In genomic region chr17:12078791-12079190, GRCh38 we compare ENCODE assay signal across 14 cellular contexts. TPM values are rescaled to one million over a fixed set of nuclear protein-coding genes. Genes with fewer than 3 reads are reported as not detected.
DNase-seq lines count a peak whose midpoint lies in the region; ATAC-seq and TF ChIP-seq lines count a peak whose summit lies in the region.
"Had no signal": no experiment of that assay in that cellular context is flagged by ENCODE, and none has a peak within 500 bp of the region (broad histone marks: within the 10 kb centered on the region; RNA-seq: fewer than 3 reads in every experiment).

No MANE protein-coding gene starts in this region.

- POLR2A ChIA-PET in AG04449 (lab: Yijun Ruan, JAX): no interaction called here

- no peak overlapping the region for H3K27ac ChIP-seq in transverse colon
- H3K27ac ChIP-seq: heart right ventricle had no signal

- peaks cover 0 to 5% (median 2%) of the 10 kb centered on the region in 4 donors for H3K36me3 ChIP-seq in transverse colon

- intact Hi-C loops in transverse colon (cut with DNase I; ENCODE audit: low total_unique reads): loop anchor here (2.0 kb wide), 1 partner anchor 68 kb away; no protein-coding TSS in a partner anchor

- CTCF ChIA-PET in AG04449 (lab: Yijun Ruan, JAX): no interaction called here

- H3K9me3 ChIP-seq in transverse colon: no peaks in the 10 kb centered on the region

- DNase-seq in AG04449 (ENCODE audit: low read depth, low spot score): peak; percentile 47
- peak; percentile 24 for DNase-seq in HFF-Myc (ENCODE audit: extremely low read depth, low read depth)
- DNase-seq in astrocyte of the hippocampus (ENCODE audit: low read depth, low spot score): peak; percentile 88
- peak; percentile 86 for DNase-seq in iris pigment epithelial cell (ENCODE audit: low read depth)
- no peak for DNase-seq in transverse colon
- DNase-seq in mesenteric fat pad (ENCODE audit: low spot score): no peak
- DNase-seq: activated CD8-positive, alpha-beta memory T cell treated with anti-CD3 and anti-CD28 coated beads for 24 hours; activated naive CD4-positive, alpha-beta T cell treated with Interleukin-2 at 50 U/mL for 16 hours; dermis blood vessel endothelial cell; heart right ventricle; nucleus accumbens; T-helper 17 cell had no signal

- TF ChIP-seq CTCF in AG04449 (IDR thresholded peaks at IDR 0.05; ENCODE audit: insufficient read depth, low read length, missing control alignments) (no peak), HFF-Myc (IDR thresholded peaks at IDR 0.05; ENCODE audit: low read depth, low read length, missing control alignments) (no peak), transverse colon (IDR thresholded peaks at IDR 0.05) (no peak)

- 77 to 78% methylated on average over 2 of the region's 2 CpGs for WGBS in transverse colon (ENCODE audit: low coverage in 1 of 2), 2 donors

- in situ Hi-C loops in transverse colon (cut with MboI; ENCODE audit: low pct_ligation_motif_present in 1 of 4, low pct_unique_long_range_greater_than_20kb in 1 of 4, low sequenced_read_pairs in 3 of 4): no loop called here

- TF ChIP-seq EP300 in transverse colon (IDR thresholded peaks at IDR 0.05; ENCODE audit: low read depth): no peak

- H3K27me3 ChIP-seq in transverse colon: no peaks in the 10 kb centered on the region
- H3K27me3 ChIP-seq: heart right ventricle had no signal

- no peaks in the 10 kb centered on the region for H3K4me1 ChIP-seq in transverse colon

- no peak for ATAC-seq in GM19467 (IDR thresholded peaks at IDR 0.05; ENCODE audit: unreplicated experiment)
- no peak for ATAC-seq in GM21619 (IDR thresholded peaks at IDR 0.05; ENCODE audit: unreplicated experiment)
- ATAC-seq: heart right ventricle, T-helper 17 cell had no signal

- no peak for TF ChIP-seq POLR2A in transverse colon (IDR thresholded peaks at IDR 0.05)

- H3K4me3 ChIP-seq in AG04449 (ENCODE audit: low read depth, low read length) (no peak overlapping the region), HFF-Myc (replicated peaks; ENCODE audit: low read depth, low read length) (no peak overlapping the region), transverse colon (no peak overlapping the region)
- H3K4me3 ChIP-seq: heart right ventricle had no signal

RNA-seq across cellular contexts. Expression of gene MAP2K4, which starts 58.1 kb away (rescaled TPM):
- total RNA-seq in transverse colon (10 to 100 TPM in 3 of 4 donors, 1 to 10 TPM in 1; 6.2 to 24.0 (median 17.8) TPM), mesenteric fat pad (31.1 TPM)

Comparison
In these comparisons a context has a peak if more than half of its experiments do, and no peak if none do; other contexts are left out.
1. DNase-seq: peak in AG04449 (single experiment), HFF-Myc (single experiment), astrocyte of the hippocampus (single experiment) and iris pigment epithelial cell (single experiment); none in transverse colon (single experiment) and mesenteric fat pad (single experiment).